ENCODE assay signal across 11 cellular contexts in the genomic region with DNA sequence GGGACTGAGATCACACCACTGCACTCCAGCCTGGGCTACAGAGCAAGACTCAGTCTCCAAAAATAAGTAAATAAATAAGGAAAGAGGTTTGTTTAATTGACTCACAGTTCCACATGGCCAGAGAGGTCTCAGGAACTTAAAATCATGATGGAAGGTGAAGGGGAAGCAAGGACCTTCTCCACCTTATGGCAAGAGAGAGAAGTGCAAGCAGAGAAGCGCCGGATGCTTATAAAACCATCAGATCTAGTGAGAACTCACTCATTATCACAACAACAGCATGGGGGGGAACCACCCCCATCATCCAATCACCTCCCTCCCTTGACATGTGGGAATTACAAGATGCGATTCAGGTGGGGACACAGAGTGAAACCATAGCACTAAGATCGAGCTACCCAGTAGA. TPM values are rescaled to one million over a fixed set of nuclear protein-coding genes. Genes with fewer than 3 reads are reported as not detected.
DNase-seq lines count a peak whose midpoint lies in the region; ATAC-seq, FAIRE-seq and TF ChIP-seq lines count a peak whose summit lies in the region.
"Had no signal": no experiment of that assay in that cellular context is flagged by ENCODE, and none has a peak within 500 bp of the region (broad histone marks: within the 10 kb centered on the region; RNA-seq: fewer than 3 reads in every experiment).

No MANE protein-coding gene starts in this region.

- peak in 6 of 11 experiments; percentile 12 to 44 (median 28) for TF ChIP-seq CTCF in spleen (IDR thresholded peaks at IDR 0.05 in 8 of 11, conservative IDR thresholded peaks at IDR 0.05 in 3 of 11)

- no peak for DNase-seq in activated CD4-positive, alpha-beta T cell treated with anti-CD3 and anti-CD28 coated beads for 36 hours
- no peak for DNase-seq in activated CD4-positive, alpha-beta T cell treated with anti-CD3 and anti-CD28 coated beads, Interleukin-2, amount 50 U/mL, for 1 hour
- peak; percentile 7 for DNase-seq in UCSD-AML1 (lab: John Stamatoyannopoulos, UW; ENCODE audit: unreplicated experiment)
- DNase-seq in spleen = no peak
- no peak for DNase-seq in stimulated activated CD4-positive, alpha-beta T cell treated with anti-CD3 and anti-CD28 coated beads, Interleukin-2, amount 100 ng/mL, for 48 hours
- no peak for DNase-seq in frontal cortex (ENCODE audit: low spot score in 2 of 2)
- no peak for DNase-seq in NCI-H1930 (lab: John Stamatoyannopoulos, UW)
- DNase-seq: left lung had no signal

- H3K36me3 Mint-ChIP-seq in activated CD4-positive, alpha-beta T cell treated with anti-CD3 and anti-CD28 coated beads for 36 hours (ENCODE audit: low read depth) = no peaks in the 10 kb centered on the region

- H3K36me3 ChIP-seq in spleen = no peaks in the 10 kb centered on the region
- H3K36me3 ChIP-seq: left lung had no signal

- TF ChIP-seq POLR2A in spleen (IDR thresholded peaks at IDR 0.05) = no peak

- peak; percentile 51 for ATAC-seq in activated CD4-positive, alpha-beta T cell treated with anti-CD3 and anti-CD28 coated beads for 36 hours
- peak; percentile 91 for ATAC-seq in HG03139 (IDR thresholded peaks at IDR 0.05; ENCODE audit: unreplicated experiment)
- ATAC-seq: left lung had no signal

- POLR2A ChIA-PET in activated CD4-positive, alpha-beta T cell treated with anti-CD3 and anti-CD28 coated beads for 36 hours (lab: Charles Lee) = no interaction called here

- H3K9me3 ChIP-seq in spleen = peaks cover 0 to 21% (median 9%) of the 10 kb centered on the region in 8 donors

- H3K27me3 Mint-ChIP-seq in activated CD4-positive, alpha-beta T cell treated with anti-CD3 and anti-CD28 coated beads for 36 hours = peaks cover 4% of the 10 kb centered on the region
- H3K27me3 Mint-ChIP-seq: CD4-positive, CD25-positive, alpha-beta regulatory T cell had no signal

- peaks cover 3% of the 10 kb centered on the region for H3K9me3 Mint-ChIP-seq in activated CD4-positive, alpha-beta T cell treated with anti-CD3 and anti-CD28 coated beads for 36 hours (ENCODE audit: low read depth)

- CTCF ChIA-PET in activated CD4-positive, alpha-beta T cell treated with anti-CD3 and anti-CD28 coated beads for 36 hours (lab: Charles Lee) = interaction anchor here (1.3 to 1.5 kb wide), 2 partner anchors 10 to 20 kb away, joined by 4 to 6 read pairs; no protein-coding TSS in a partner anchor

- H3K27ac ChIP-seq in spleen = no peak overlapping the region
- H3K27ac ChIP-seq: left lung had no signal

- no peaks in the 10 kb centered on the region for H3K4me1 Mint-ChIP-seq in activated CD4-positive, alpha-beta T cell treated with anti-CD3 and anti-CD28 coated beads for 36 hours
- H3K4me1 Mint-ChIP-seq: CD4-positive, CD25-positive, alpha-beta regulatory T cell had no signal

- H3K4me1 ChIP-seq in spleen = no peaks in the 10 kb centered on the region
- H3K4me1 ChIP-seq: left lung had no signal

- no peak overlapping the region for H3K4me3 Mint-ChIP-seq in activated CD4-positive, alpha-beta T cell treated with anti-CD3 and anti-CD28 coated beads for 36 hours
- H3K4me3 Mint-ChIP-seq: CD4-positive, CD25-positive, alpha-beta regulatory T cell had no signal

- intact Hi-C loops in activated CD4-positive, alpha-beta T cell treated with anti-CD3 and anti-CD28 coated beads for 36 hours (cut with DNase I, micrococcal nuclease) = no loop called here
- intact Hi-C loops in spleen (cut with DNase I; ENCODE audit: low total_unique reads) = no loop called here

- FAIRE-seq in frontal cortex (lab: Jason Lieb, UNC) = no peak
- FAIRE-seq: TTC549 had no signal

- WGBS in spleen, 5 donors = 75 to 92% (median 80%) methylated on average over 4 of the region's 4 CpGs

- no peaks in the 10 kb centered on the region for H3K27me3 ChIP-seq in spleen (replicated peaks in 1 of 7)
- H3K27me3 ChIP-seq: left lung had no signal

- H3K4me3 ChIP-seq in spleen = no peak overlapping the region
- H3K4me3 ChIP-seq: left lung had no signal

- no peak overlapping the region for H3K27ac Mint-ChIP-seq in activated CD4-positive, alpha-beta T cell treated with anti-CD3 and anti-CD28 coated beads for 36 hours
- H3K27ac Mint-ChIP-seq: CD4-positive, CD25-positive, alpha-beta regulatory T cell had no signal

RNA-seq across cellular contexts. Expression of a gene that starts 22.8 kb away (rescaled TPM):
- 1 to 10 TPM; 2.8 to 2.9 TPM for total RNA-seq in activated CD4-positive, alpha-beta T cell treated with anti-CD3 and anti-CD28 coated beads for 36 hours
- total RNA-seq in spleen = 10 to 100 TPM; 12.0 to 22.9 (median 16.0) TPM
- 1 to 10 TPM; 2.1 to 3.8 (median 2.9) TPM for polyA plus RNA-seq in spleen
- total RNA-seq in frontal cortex = 34.6 TPM
